ENCODE assay signal across 15 cellular contexts in the genomic region with DNA sequence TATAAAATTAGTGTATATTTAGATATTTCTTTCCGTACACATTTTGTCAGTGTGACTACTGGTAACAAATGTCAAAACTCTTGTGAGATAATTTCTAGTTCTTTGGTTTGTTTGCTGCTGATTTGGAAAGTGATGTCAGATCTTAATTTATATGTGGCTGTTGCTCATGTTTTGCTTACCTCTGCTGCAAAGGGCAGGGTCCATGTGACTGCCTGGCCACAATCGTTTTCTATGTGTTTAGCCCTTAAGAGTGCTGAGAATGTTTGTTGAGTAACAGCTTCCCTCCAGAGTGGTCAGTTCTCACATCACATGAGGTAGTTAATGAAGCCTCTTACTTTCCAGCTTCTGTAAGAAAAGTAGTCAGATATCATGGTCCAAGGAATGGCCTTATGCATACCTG. TPM values are rescaled to one million over a fixed set of nuclear protein-coding genes. Genes with fewer than 3 reads are reported as not detected.
DNase-seq lines count a peak whose midpoint lies in the region; ATAC-seq, FAIRE-seq and TF ChIP-seq lines count a peak whose summit lies in the region.
"Had no signal": no experiment of that assay in that cellular context is flagged by ENCODE, and none has a peak within 500 bp of the region (broad histone marks: within the 10 kb centered on the region; RNA-seq: fewer than 3 reads in every experiment).

No MANE protein-coding gene starts in this region.

- H4K20me1 ChIP-seq in fibroblast of lung (ENCODE audit: control insufficient read depth, extremely low read depth, insufficient read depth, low read length), result no peaks in the 10 kb centered on the region

- FAIRE-seq in GM12891 (lab: Jason Lieb, UNC), result no peak
- no peak for FAIRE-seq in GM19239 (lab: Jason Lieb, UNC)

- H3K4me2 ChIP-seq in fibroblast of lung (ENCODE audit: extremely low read depth, insufficient read depth, low read length), result no peak overlapping the region

- intact Hi-C loops in psoas muscle (cut with DNase I) (loop anchor here in 1 of 2 donors (10.0 kb wide), 2 partner anchors 133 to 323 kb away; a partner anchor contains a TSS), sciatic nerve (cut with DNase I) (no loop called here)

- DNase-seq in EH (ENCODE audit: low read depth) (peak; percentile 44), M059J (ENCODE audit: low read depth) (peak; percentile 22), fibroblast of lung (ENCODE audit: low read depth in 2 of 2) (peak; percentile 68 to 72), psoas muscle (no peak), GM12891 (ENCODE audit: insufficient read length, low spot score) (no peak), left lobe of liver (ENCODE audit: low spot score) (no peak), GM19239 (ENCODE audit: insufficient read length, low spot score) (no peak), sciatic nerve (ENCODE audit: low spot score) (no peak)
- DNase-seq: activated naive CD4-positive, alpha-beta T cell treated with anti-CD3 and anti-CD28 coated beads, Interleukin-2, amount 10 ng/mL, durations not matched to agents 7 days and 5 days; CD4-positive, CD25-positive, alpha-beta regulatory T cell; GDM1; MM.1S; mucosa of descending colon; NCI-H2171 treated with DMSO at 0.1 percent for 48 hours had no signal

- H3K79me2 ChIP-seq in fibroblast of lung (ENCODE audit: control insufficient read depth, insufficient read depth, low read length), result peaks cover 81% of the 10 kb centered on the region

- no peak for TF ChIP-seq CTCF in fibroblast of lung (conservative IDR thresholded peaks at IDR 0.05 in 1 of 2, IDR thresholded peaks at IDR 0.05 in 1 of 2; ENCODE audit: low read depth in 1 of 2, low read length in 2 of 2)
- TF ChIP-seq CTCF in psoas muscle (IDR thresholded peaks at IDR 0.05), result no peak

- WGBS in psoas muscle, 3 donors, result 36 to 46% (median 38%) methylated on average over 2 of the region's 2 CpGs

- H3K36me3 ChIP-seq in fibroblast of lung (ENCODE audit: control insufficient read depth, insufficient read depth, low read length), result no peaks in the 10 kb centered on the region
- peaks cover 0 to 10% of the 10 kb centered on the region in 2 donors for H3K36me3 ChIP-seq in psoas muscle (ENCODE audit: insufficient read depth in 1 of 2, low read depth in 1 of 2)

- H3K9ac ChIP-seq in fibroblast of lung (ENCODE audit: insufficient read depth, low read length), result no peak overlapping the region

- TF ChIP-seq POLR2A in GM12891 (IDR thresholded peaks at IDR 0.05; ENCODE audit: low read depth, low read length), result no peak

- ATAC-seq in psoas muscle (peak in 3 of 4 donors; percentile 34 to 46 (median 41)), left lobe of liver (no peak), sciatic nerve (no peak)
- ATAC-seq: mucosa of descending colon had no signal

- no peak overlapping the region for H2AFZ ChIP-seq in fibroblast of lung (ENCODE audit: low read length)

- H3K27ac ChIP-seq in fibroblast of lung (ENCODE audit: insufficient read depth, low read length) (no peak overlapping the region), psoas muscle (peak overlapping the region; percentile 99)
- H3K27ac ChIP-seq: SJSA1 had no signal

- H3K4me3 ChIP-seq in fibroblast of lung (replicated peaks in 1 of 4; ENCODE audit: control extremely low read depth in 1 of 4, insufficient read depth in 1 of 4, low read depth in 3 of 4, low read length in 4 of 4) (no peak overlapping the region), psoas muscle (no peak overlapping the region)
- H3K4me3 ChIP-seq: mucosa of descending colon, SJSA1 had no signal

- H3K9me3 ChIP-seq in fibroblast of lung (ENCODE audit: control insufficient read depth, insufficient read depth, low read depth, low read length) (no peaks in the 10 kb centered on the region), psoas muscle (no peaks in the 10 kb centered on the region)
- H3K9me3 ChIP-seq: mucosa of descending colon, SJSA1 had no signal

- no peaks in the 10 kb centered on the region for H3K27me3 ChIP-seq in fibroblast of lung (ENCODE audit: control insufficient read depth, insufficient read depth, low read length)
- no peaks in the 10 kb centered on the region for H3K27me3 ChIP-seq in psoas muscle (ENCODE audit: insufficient read depth in 3 of 3, low read length in 2 of 3)
- H3K27me3 ChIP-seq: SJSA1 had no signal

- H3K4me1 ChIP-seq in fibroblast of lung (ENCODE audit: control insufficient read depth, extremely low read depth, insufficient read depth, low read length) (no peaks in the 10 kb centered on the region), psoas muscle (peaks cover 57% of the 10 kb centered on the region)

TF ChIP-seq in GM12891, 5 proteins besides CTCF, POLR2A, EP300 and RAD21:
- no peak for TF ChIP-seq POU2F2 (IDR thresholded peaks at IDR 0.05; ENCODE audit: low read depth, low read length)
- TF ChIP-seq POLR2AphosphoS5 (IDR thresholded peaks at IDR 0.05; ENCODE audit: low read depth, low read length), result no peak
- TF ChIP-seq SPI1 (IDR thresholded peaks at IDR 0.05; ENCODE audit: low read depth, low read length), result no peak
- TF ChIP-seq PAX5 (IDR thresholded peaks at IDR 0.05; ENCODE audit: insufficient read depth, low read length, severe bottlenecking), result no peak
- no peak for TF ChIP-seq TAF1 (IDR thresholded peaks at IDR 0.05; ENCODE audit: low read depth, low read length)

RNA-seq across cellular contexts. Expression of a gene that starts 4.2 kb away (rescaled TPM):
- total RNA-seq in M059J (2014; rRNA removed; shearing (Covaris generic)), result 28.0 and 30.2 TPM in 2 replicates
- total RNA-seq in fibroblast of lung (44.4 and 49.2 TPM in 2 replicates), psoas muscle (10 to 100 TPM; 23.1 to 85.3 (median 31.7) TPM), left lobe of liver (13.4 TPM), sciatic nerve (16.0 TPM)
- polyA plus RNA-seq in fibroblast of lung (24.2 and 36.0 TPM in 2 replicates), psoas muscle (10 to 100 TPM; 17.3 to 23.4 (median 21.4) TPM)
- polyA plus RNA-seq in fibroblast of lung (2012), result 23.9 and 32.3 TPM in 2 replicates
- 2.2 and 3.9 TPM in 2 replicates for polyA minus RNA-seq in fibroblast of lung (ENCODE audit: low replicate concordance)
- 20.4 TPM for polyA plus RNA-seq in GM12891 (2012; ENCODE audit: low read depth, missing spikeins)

Comparison
In these comparisons a context has a peak if more than half of its experiments do, and no peak if none do; other contexts are left out.
1. DNase-seq: peak in EH (single experiment), M059J (single experiment) and fibroblast of lung (2 of 2); none in psoas muscle (0 of 2), GM12891 (single experiment), left lobe of liver (single experiment), GM19239 (single experiment) and sciatic nerve (single experiment).
2. ATAC-seq: peak in psoas muscle (3 of 4); none in left lobe of liver (single experiment) and sciatic nerve (single experiment).